14 cellular contexts compared by ENCODE assay signal in the genomic region with DNA sequence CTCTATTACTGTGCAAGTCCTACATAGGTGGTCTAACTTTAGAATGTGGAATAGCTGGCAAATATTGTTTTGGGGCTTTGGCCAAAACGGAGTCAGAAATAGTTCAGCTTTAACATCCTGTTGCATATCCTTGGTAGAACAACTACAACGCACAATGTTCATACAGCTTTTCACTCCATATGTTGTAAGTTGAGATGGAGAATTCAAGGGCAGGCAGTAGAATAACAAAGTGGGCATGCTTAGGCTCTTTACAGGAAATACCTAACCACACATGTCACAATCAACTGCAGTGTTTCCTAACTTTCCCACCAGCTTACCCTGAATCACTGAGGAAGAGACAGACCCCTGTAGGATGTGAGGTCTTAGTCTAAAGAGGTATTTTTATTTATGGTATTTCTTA.
DNase-seq lines count a peak whose midpoint lies in the region; ATAC-seq and TF ChIP-seq lines count a peak whose summit lies in the region.
"Had no signal": no experiment of that assay in that cellular context is flagged by ENCODE, and none has a peak within 500 bp of the region (broad histone marks: within the 10 kb centered on the region; RNA-seq: fewer than 3 reads in every experiment).

No MANE protein-coding gene starts in this region.

- no peaks in the 10 kb centered on the region for H3K4me1 Mint-ChIP-seq in activated CD4-positive, alpha-beta T cell treated with anti-CD3 and anti-CD28 coated beads, Interleukin-2, amount 10 ng/mL, durations not matched to agents 24 days and 14 days

- H3K9me3 ChIP-seq in AG04450 (ENCODE audit: control insufficient read depth, insufficient read depth, low read length) = no peaks in the 10 kb centered on the region
- no peaks in the 10 kb centered on the region for H3K9me3 ChIP-seq in ascending aorta

- intact Hi-C loops in ascending aorta (cut with DNase I) = no loop called here
- intact Hi-C loops in activated CD4-positive, alpha-beta T cell treated with anti-CD3 and anti-CD28 coated beads, Interleukin-2, amount 10 ng/mL, durations not matched to agents 24 days and 14 days (cut with micrococcal nuclease) = no loop called here

- TF ChIP-seq CTCF in AG04450 (IDR thresholded peaks at IDR 0.05; ENCODE audit: low read depth, low read length) = no peak
- TF ChIP-seq CTCF in ascending aorta (IDR thresholded peaks at IDR 0.05) = no peak

- ATAC-seq in GM18858 (IDR thresholded peaks at IDR 0.05; ENCODE audit: unreplicated experiment) = no peak
- ATAC-seq: HepG2 had no signal

- no peaks in the 10 kb centered on the region for H3K27me3 ChIP-seq in AG04450 (ENCODE audit: control insufficient read depth, insufficient read depth, low read length)
- no peaks in the 10 kb centered on the region for H3K27me3 ChIP-seq in ascending aorta

- H3K4me1 ChIP-seq in ascending aorta = peaks cover 0 to 14% of the 10 kb centered on the region in 2 donors

- POLR2A ChIA-PET in AG04450 (lab: Yijun Ruan, JAX) = interaction anchor here (0.8 kb wide), 1 partner anchor 66 kb away, joined by 3 read pairs; no protein-coding TSS in a partner anchor

- H3K27ac ChIP-seq in AG04450 (ENCODE audit: low read depth, low read length) (peak overlapping the region; percentile 47), ascending aorta (peak overlapping the region; percentile 15 to 32)
- H3K27ac ChIP-seq: skin epidermis had no signal

- in situ Hi-C loops in KBM-7 (cut with MboI; ENCODE audit: low pct_unique_long_range_greater_than_20kb, low sequenced_read_pairs) = no loop called here

- DNase-seq in AG04450 (ENCODE audit: low read depth, low spot score) (peak; percentile 82), KBM-7 (peak; percentile 69), ascending aorta (ENCODE audit: low spot score in 2 of 2) (no peak), hepatic stellate cell (ENCODE audit: low spot score) (peak; percentile 10), NCI-H1417 treated with DMSO at 0.1 percent for 48 hours (lab: John Stamatoyannopoulos, UW) (no peak)
- DNase-seq in activated CD4-positive, alpha-beta T cell treated with anti-CD3 and anti-CD28 coated beads, Interleukin-2, amount 10 ng/mL, durations not matched to agents 24 days and 14 days = no peak
- DNase-seq in stimulated activated naive CD4-positive, alpha-beta T cell treated with Interleukin-2 at 50 U/mL for 16 hours (lab: John Stamatoyannopoulos, UW) = no peak
- DNase-seq: activated CD8-positive, alpha-beta memory T cell treated with anti-CD3 and anti-CD28 coated beads, Interleukin-2, amount 50 U/mL, for 48 hours; midbrain; T-helper 2 cell had no signal

- CTCF ChIA-PET in AG04450 (lab: Charles Lee) = interaction anchor here (0.9 to 3.1 kb wide), 2 partner anchors 23 to 85 kb away, joined by 3 to 26 read pairs; no protein-coding TSS in a partner anchor

- no peak overlapping the region for H3K27ac Mint-ChIP-seq in activated CD4-positive, alpha-beta T cell treated with anti-CD3 and anti-CD28 coated beads, Interleukin-2, amount 10 ng/mL, durations not matched to agents 24 days and 14 days
- H3K27ac Mint-ChIP-seq: brain had no signal

- H3K36me3 ChIP-seq in ascending aorta = no peaks in the 10 kb centered on the region

- no peaks in the 10 kb centered on the region for H3K27me3 Mint-ChIP-seq in activated CD4-positive, alpha-beta T cell treated with anti-CD3 and anti-CD28 coated beads, Interleukin-2, amount 10 ng/mL, durations not matched to agents 24 days and 14 days
- H3K27me3 Mint-ChIP-seq: brain had no signal

- H3K4me3 Mint-ChIP-seq in activated CD4-positive, alpha-beta T cell treated with anti-CD3 and anti-CD28 coated beads, Interleukin-2, amount 10 ng/mL, durations not matched to agents 24 days and 14 days = no peak overlapping the region
- H3K4me3 Mint-ChIP-seq: brain had no signal

- no peaks in the 10 kb centered on the region for H3K9me3 Mint-ChIP-seq in activated CD4-positive, alpha-beta T cell treated with anti-CD3 and anti-CD28 coated beads, Interleukin-2, amount 10 ng/mL, durations not matched to agents 24 days and 14 days

- no peaks in the 10 kb centered on the region for H3K36me3 Mint-ChIP-seq in activated CD4-positive, alpha-beta T cell treated with anti-CD3 and anti-CD28 coated beads, Interleukin-2, amount 10 ng/mL, durations not matched to agents 24 days and 14 days (ENCODE audit: low read depth)
- H3K36me3 Mint-ChIP-seq: brain had no signal

- H3K4me3 ChIP-seq in AG04450 (ENCODE audit: low read depth, low read length) = no peak overlapping the region
- no peak overlapping the region for H3K4me3 ChIP-seq in ascending aorta
- H3K4me3 ChIP-seq: skin epidermis had no signal

Comparison
In these comparisons a context has a peak if more than half of its experiments do, and no peak if none do; other contexts are left out.
1. DNase-seq: peak in AG04450 (single experiment), KBM-7 (single experiment) and hepatic stellate cell (single experiment); none in ascending aorta (0 of 2), activated CD4-positive, alpha-beta T cell treated with anti-CD3 and anti-CD28 coated beads, Interleukin-2, amount 10 ng/mL, durations not matched to agents 24 days and 14 days (single experiment), stimulated activated naive CD4-positive, alpha-beta T cell treated with Interleukin-2 at 50 U/mL for 16 hours (single experiment) and NCI-H1417 treated with DMSO at 0.1 percent for 48 hours (single experiment).